15 cellular contexts compared by ENCODE assay signal in the genomic region with DNA sequence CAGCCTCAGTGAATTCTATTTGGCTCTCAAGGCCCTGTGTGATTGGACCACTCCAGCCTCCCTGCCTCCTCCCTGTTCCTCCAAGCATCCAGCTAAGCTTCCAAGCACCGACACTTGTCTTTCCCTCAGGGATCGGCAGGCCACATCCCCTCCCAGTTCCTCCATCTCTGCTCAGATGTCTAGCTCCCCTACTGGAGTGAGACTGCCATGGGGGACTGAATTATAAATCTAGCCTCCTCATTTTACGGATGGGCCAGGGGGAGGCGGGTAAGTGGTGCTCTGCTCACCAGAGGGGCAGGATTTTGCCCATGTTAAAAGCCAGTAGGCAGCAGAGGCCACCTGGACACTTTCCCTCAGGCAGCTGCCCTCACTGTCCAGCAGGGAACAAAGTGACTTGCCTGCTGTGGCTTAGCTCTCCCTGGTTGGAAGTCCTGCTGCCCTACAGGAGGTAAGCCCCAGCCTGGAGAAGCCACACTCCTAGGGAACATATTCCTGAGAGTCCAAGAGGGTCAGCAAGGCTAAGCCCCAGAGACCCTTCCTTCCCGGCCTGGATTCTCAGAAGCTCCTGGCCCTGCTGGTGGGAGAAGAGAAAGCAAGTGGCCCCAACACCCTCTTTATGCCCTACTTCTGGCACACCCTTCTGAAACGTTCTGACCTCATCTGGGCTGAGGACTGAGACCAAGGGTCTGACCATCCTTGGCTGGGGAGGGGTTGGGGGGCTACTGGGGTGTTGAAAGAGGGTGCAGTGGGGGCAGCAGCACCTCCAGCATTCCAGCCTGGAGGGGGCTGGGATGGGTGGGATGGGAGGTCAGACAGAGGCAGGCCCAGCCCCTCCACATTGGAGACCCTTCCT. TPM values are rescaled to one million over a fixed set of nuclear protein-coding genes. Genes with fewer than 3 reads are reported as not detected.
DNase-seq lines count a peak whose midpoint lies in the region; ATAC-seq, FAIRE-seq and TF ChIP-seq lines count a peak whose summit lies in the region.
"Had no signal": no experiment of that assay in that cellular context is flagged by ENCODE, and none has a peak within 500 bp of the region (broad histone marks: within the 10 kb centered on the region; RNA-seq: fewer than 3 reads in every experiment).

No MANE protein-coding gene starts in this region.

- H3K27ac ChIP-seq in A549 (no peak overlapping the region), GM23248 (no peak overlapping the region), K562 (ENCODE audit: extremely low read depth, low read depth, low read length) (no peak overlapping the region)

- H4K20me1 ChIP-seq in GM23248 (ENCODE audit: insufficient read depth) (no peaks in the 10 kb centered on the region), K562 (replicated peaks; ENCODE audit: control insufficient read depth, insufficient read depth, low read length) (peaks cover 4% of the 10 kb centered on the region; the same call in 1 of the 2 replicates)

- H3K27me3 Mint-ChIP-seq in mesothelial cell of epicardium (ENCODE audit: low read depth) = peaks cover 22% of the 10 kb centered on the region
- H3K27me3 Mint-ChIP-seq in activated T-helper 17 cell treated with anti-CD3 and anti-CD28 coated beads, Interleukin-2, amount 50 U/mL, for 72 hours = no peaks in the 10 kb centered on the region

- no TSS peak for BruUV-seq in K562 (replicated peaks; lab: Mats Ljungman, UMichigan)

- POLR2A ChIA-PET in A549 (lab: Yijun Ruan, JAX) = no interaction called here
- POLR2A ChIA-PET in K562 (lab: Yijun Ruan, JAX) = interaction anchor here (0.6 to 2.1 kb wide), 6 partner anchors 8 to 376 kb away, joined by 3 to 4 read pairs (median 4); a partner anchor contains a TSS

- no peak overlapping the region for H3K4me3 ChIP-seq in A549
- no peak overlapping the region for H3K4me3 ChIP-seq in GM23248
- no peak overlapping the region for H3K4me3 ChIP-seq in K562
- H3K4me3 ChIP-seq: mucosa of descending colon had no signal

- FAIRE-seq in A549 (lab: Jason Lieb, UNC) (no peak), K562 (lab: Jason Lieb, UNC) (no peak)

- peak; percentile 78 to 82 for ATAC-seq in A549
- peak; percentile 63 for ATAC-seq in K562
- ATAC-seq in activated T-helper 17 cell treated with anti-CD3 and anti-CD28 coated beads, Interleukin-2, amount 50 U/mL, for 72 hours (replicated peaks) = no peak
- ATAC-seq in HG03571 (IDR thresholded peaks at IDR 0.05; ENCODE audit: unreplicated experiment) = no peak
- ATAC-seq in HG02642 (IDR thresholded peaks at IDR 0.05; ENCODE audit: poor library complexity, unreplicated experiment) = no peak
- ATAC-seq: mucosa of descending colon had no signal

- in situ Hi-C loops in GM23248 (cut with MboI) (no loop called here), K562 (cut with MboI) (no loop called here)

- no peak for TF ChIP-seq CTCF in A549 (IDR thresholded peaks at IDR 0.05)
- peak in 1 of 3 experiments; percentile 42; a peak in 2 of 6 replicates for TF ChIP-seq CTCF in K562 (IDR thresholded peaks at IDR 0.05 in 2 of 3, conservative IDR thresholded peaks at IDR 0.05 in 1 of 3; ENCODE audit: insufficient read depth in 2 of 3, low read depth in 1 of 3, low read length in 3 of 3)
- no peak for TF ChIP-seq CTCF in mesothelial cell of epicardium (IDR thresholded peaks at IDR 0.05; ENCODE audit: unreplicated experiment)

- no peak for TF ChIP-seq POLR2A in A549 (IDR thresholded peaks at IDR 0.05; ENCODE audit: low read length)
- no peak for TF ChIP-seq POLR2A in K562 (conservative IDR thresholded peaks at IDR 0.05)

- H3K79me2 ChIP-seq in GM23248 (ENCODE audit: insufficient read depth) = no peaks in the 10 kb centered on the region
- no peaks in the 10 kb centered on the region for H3K79me2 ChIP-seq in K562 (ENCODE audit: control insufficient read depth, insufficient read depth, low read length)

- TF ChIP-seq EP300 in A549 (IDR thresholded peaks at IDR 0.05) (no peak), K562 (IDR thresholded peaks at IDR 0.05; ENCODE audit: low read length) (no peak)

- H3K27me3 ChIP-seq in GM23248 (replicated peaks; ENCODE audit: insufficient read depth) (no peaks in the 10 kb centered on the region; the same call in 1 of the 2 replicates), K562 (ENCODE audit: control insufficient read depth in 2 of 2, insufficient read depth in 2 of 2, low read length in 2 of 2) (peaks cover 37 to 70% of the 10 kb centered on the region in 2 experiments)

- H3K36me3 Mint-ChIP-seq in mesothelial cell of epicardium = no peaks in the 10 kb centered on the region
- H3K36me3 Mint-ChIP-seq in activated T-helper 17 cell treated with anti-CD3 and anti-CD28 coated beads, Interleukin-2, amount 50 U/mL, for 72 hours (ENCODE audit: low read depth) = no peaks in the 10 kb centered on the region
- H3K36me3 Mint-ChIP-seq: stimulated activated naive B cell treated with anti-CD40 and anti-IgM and Interleukin-4, amounts not matched to agents 10 μg/mL and 1 μg/mL and 100 μg/mL, for 72 hours had no signal

- no peak overlapping the region for H3K27ac Mint-ChIP-seq in mesothelial cell of epicardium
- H3K27ac Mint-ChIP-seq in activated T-helper 17 cell treated with anti-CD3 and anti-CD28 coated beads, Interleukin-2, amount 50 U/mL, for 72 hours = no peak overlapping the region
- H3K27ac Mint-ChIP-seq: stimulated activated naive B cell treated with anti-CD40 and anti-IgM and Interleukin-4, amounts not matched to agents 10 μg/mL and 1 μg/mL and 100 μg/mL, for 72 hours had no signal

- WGBS in A549 (ENCODE audit: missing lambda C conversion rate) = 24% methylated on average over 5 of the region's 6 CpGs
- WGBS in GM23248 (ENCODE audit: low coverage in 1 of 2, low lambda C conversion rate in 2 of 2, missing lambda C conversion rate in 2 of 2), 2 experiments = 40 to 42% methylated on average over 6 of the region's 6 CpGs
- WGBS in K562 (ENCODE audit: insufficient coverage, low coverage, missing lambda C conversion rate) = under 1% methylated on average over 6 of the region's 6 CpGs

- no peaks in the 10 kb centered on the region for H3K9me1 ChIP-seq in K562 (ENCODE audit: control insufficient read depth, insufficient read depth, low read length)

- no peaks in the 10 kb centered on the region for H3K4me1 Mint-ChIP-seq in mesothelial cell of epicardium
- H3K4me1 Mint-ChIP-seq in activated T-helper 17 cell treated with anti-CD3 and anti-CD28 coated beads, Interleukin-2, amount 50 U/mL, for 72 hours = no peaks in the 10 kb centered on the region

- CTCF ChIA-PET in A549 (lab: Yijun Ruan, JAX) = interaction anchor here (0.9 to 1.3 kb wide), 4 partner anchors 10 to 69 kb away, joined by 3 read pairs; a partner anchor contains a TSS
- CTCF ChIA-PET in K562 (lab: Yijun Ruan, JAX; ENCODE audit: low intra/inter-chr PET ratio) = no interaction called here

- H2AFZ ChIP-seq in GM23248 = no peak overlapping the region
- no peak overlapping the region for H2AFZ ChIP-seq in K562 (ENCODE audit: low read depth, low read length)

- H3F3A ChIP-seq in GM23248 (ENCODE audit: insufficient read depth) = no peaks in the 10 kb centered on the region

- H3K9ac ChIP-seq in GM23248 = no peak overlapping the region
- no peak overlapping the region for H3K9ac ChIP-seq in K562 (ENCODE audit: insufficient read depth in 1 of 2, low read depth in 2 of 2, low read length in 2 of 2)

- DNase-seq in A549 (ENCODE audit: low read depth in 1 of 2, low spot score in 1 of 2) (peak; percentile 12 to 20), GM23248 (peak; percentile 16), K562 (ENCODE audit: extremely low read depth in 1 of 4, low spot score in 3 of 4) (no peak), mesothelial cell of epicardium (ENCODE audit: low spot score in 2 of 2, unreplicated experiment in 2 of 2) (peak; percentile 14 to 33), NCI-H2081 treated with DMSO at 0.1 percent for 48 hours (lab: John Stamatoyannopoulos, UW) (no peak)
- DNase-seq: activated CD4-positive, CD25-positive, alpha-beta regulatory T cell; MM.1S; stimulated activated naive B cell treated with anti-CD40 and anti-IgM and Interleukin-4, amounts not matched to agents 10 μg/mL and 1 μg/mL and 100 μg/mL, for 72 hours had no signal

- no peaks in the 10 kb centered on the region for H3K9me3 ChIP-seq in A549
- no peaks in the 10 kb centered on the region for H3K9me3 ChIP-seq in GM23248 (ENCODE audit: low read depth)
- H3K9me3 ChIP-seq in K562 (replicated peaks; ENCODE audit: control insufficient read depth, insufficient read depth, low read depth, low read length) = no peaks in the 10 kb centered on the region
- H3K9me3 ChIP-seq: mucosa of descending colon had no signal

- H3K4me2 ChIP-seq in A549 (no peak overlapping the region), GM23248 (ENCODE audit: unreplicated experiment) (no peak overlapping the region), K562 (ENCODE audit: insufficient read depth, low read length) (no peak overlapping the region)

- H3K4me1 ChIP-seq in A549 (no peaks in the 10 kb centered on the region), GM23248 (ENCODE audit: insufficient read depth) (no peaks in the 10 kb centered on the region), K562 (replicated peaks in 1 of 2; ENCODE audit: control insufficient read depth in 2 of 2, insufficient read depth in 2 of 2, low read length in 2 of 2) (no peaks in the 10 kb centered on the region)

- no peaks in the 10 kb centered on the region for H3K9me3 Mint-ChIP-seq in mesothelial cell of epicardium
- no peaks in the 10 kb centered on the region for H3K9me3 Mint-ChIP-seq in activated T-helper 17 cell treated with anti-CD3 and anti-CD28 coated beads, Interleukin-2, amount 50 U/mL, for 72 hours
- H3K9me3 Mint-ChIP-seq: stimulated activated naive B cell treated with anti-CD40 and anti-IgM and Interleukin-4, amounts not matched to agents 10 μg/mL and 1 μg/mL and 100 μg/mL, for 72 hours had no signal

- H3K36me3 ChIP-seq in GM23248 (ENCODE audit: low read depth) = no peaks in the 10 kb centered on the region
- no peaks in the 10 kb centered on the region for H3K36me3 ChIP-seq in K562 (ENCODE audit: control insufficient read depth, insufficient read depth, low read length)

- no peak overlapping the region for H3K4me3 Mint-ChIP-seq in mesothelial cell of epicardium
- H3K4me3 Mint-ChIP-seq in activated T-helper 17 cell treated with anti-CD3 and anti-CD28 coated beads, Interleukin-2, amount 50 U/mL, for 72 hours = no peak overlapping the region
- H3K4me3 Mint-ChIP-seq: stimulated activated naive B cell treated with anti-CD40 and anti-IgM and Interleukin-4, amounts not matched to agents 10 μg/mL and 1 μg/mL and 100 μg/mL, for 72 hours had no signal

- TF ChIP-seq RAD21 in A549 (conservative IDR thresholded peaks at IDR 0.05 in 1 of 2, IDR thresholded peaks at IDR 0.05 in 1 of 2) = no peak
- TF ChIP-seq RAD21 in K562 (CRISPR knock-in tag; conservative IDR thresholded peaks at IDR 0.05 in 1 of 2, IDR thresholded peaks at IDR 0.05 in 1 of 2) = no peak

- intact Hi-C loops in K562 (cut with micrococcal nuclease) = no loop called here

- H3K9me2 ChIP-seq in GM23248 (ENCODE audit: insufficient read depth) = no peaks in the 10 kb centered on the region

RNA-seq across cellular contexts. Expression of a gene that starts 9.1 kb away (rescaled TPM):
- polyA plus RNA-seq in A549 (2011; rRNA removed) = not detected in 2 replicates
- not detected in 2 replicates for polyA plus RNA-seq in A549 (2012; cell fraction: cytosol; rRNA removed)
- 0.11 and 0.17 TPM in 2 replicates for polyA plus RNA-seq in A549 (2012; cell fraction: nucleus; rRNA removed)
- polyA plus RNA-seq in A549 (2017; fragmentation: RNase III; extraction: RNeasy Plus Mini Kit Qiagen cat#74134 plus additional on column Dnase treatment) = not detected in 3 replicates
- polyA minus RNA-seq in A549 (2011; rRNA and poly(A)+ RNA removed) = not detected in 2 replicates
- total RNA-seq in GM23248 (2014; rRNA removed; shearing (Covaris generic)) = not detected in 2 replicates
- polyA plus RNA-seq in GM23248 (2016; fragmentation: Nextera tagmentation; extraction: Ambion mirVana) = not detected in 2 replicates
- not detected in 2 replicates for total RNA-seq in K562 (2011; cell fraction: chromatin; rRNA removed; ENCODE audit: low replicate concordance)
- total RNA-seq in K562 (2011; cell fraction: nucleolus; rRNA removed) = not detected in 2 replicates
- not detected in 2 replicates for total RNA-seq in K562 (2011; cell fraction: nucleoplasm; rRNA removed)
- total RNA-seq in K562 (2014; rRNA removed) = not detected in 2 replicates
- not detected in 2 replicates for total RNA-seq in K562 (2014; rRNA removed; fragmentation: Illumina TruSeq; extraction: Trizol)
- not detected in 2 replicates for total RNA-seq in K562 (2015; rRNA removed; fragmentation: Illumina TruSeq; extraction: Trizol)
- not detected in 2 replicates for total RNA-seq in K562 (2021)
- not detected in 2 replicates for polyA plus RNA-seq in K562 (2011; rRNA removed)
- polyA plus RNA-seq in K562 (2011; cell fraction: cytosol; rRNA removed) = not detected in 2 replicates
- polyA plus RNA-seq in K562 (2011; cell fraction: nucleus; rRNA removed) = not detected in 2 replicates
- polyA plus RNA-seq in K562 (2012) = not detected in 2 replicates
- polyA plus RNA-seq in K562 (2014; fragmentation: Illumina TruSeq; extraction: Trizol) = not detected in 2 replicates
- not detected for polyA plus RNA-seq in K562 (2014; fragmentation: Nextera tagmentation; extraction: Ambion mirVana)
- polyA plus RNA-seq in K562 (2014; rRNA removed) = not detected in 2 replicates
- polyA minus RNA-seq in K562 (2011; rRNA and poly(A)+ RNA removed) = not detected in 2 replicates
- polyA minus RNA-seq in K562 (2011; cell fraction: cytosol; rRNA and poly(A)+ RNA removed) = not detected in 2 replicates
- not detected in 2 replicates for polyA minus RNA-seq in K562 (2011; cell fraction: nucleus; rRNA and poly(A)+ RNA removed)
- not detected in 3 replicates for total RNA-seq in mesothelial cell of epicardium
- total RNA-seq in activated T-helper 17 cell treated with anti-CD3 and anti-CD28 coated beads, Interleukin-2, amount 50 U/mL, for 72 hours = not detected
- total RNA-seq: aorta, fibroblast of villous mesenchyme had no signal
- polyA plus RNA-seq: BJ had no signal

RNA-seq across cellular contexts. Expression of a gene that starts 26.4 kb away (rescaled TPM):
- polyA plus RNA-seq in A549 (2011; rRNA removed) (not detected in 2 replicates), A549 (2017; fragmentation: RNase III; extraction: RNeasy Plus Mini Kit Qiagen cat#74134 plus additional on column Dnase treatment) (not detected in 3 replicates), GM23248 (2016; fragmentation: Nextera tagmentation; extraction: Ambion mirVana) (not detected in 2 replicates), K562 (2011; rRNA removed) (not detected in 2 replicates), K562 (2014; fragmentation: Illumina TruSeq; extraction: Trizol) (not detected in 2 replicates), K562 (2014; fragmentation: Nextera tagmentation; extraction: Ambion mirVana) (not detected), K562 (2014; rRNA removed) (not detected in 2 replicates)
- not detected in 2 replicates for polyA plus RNA-seq in A549 (2012; cell fraction: cytosol; rRNA removed)
- polyA plus RNA-seq in A549 (2012; cell fraction: nucleus; rRNA removed) = not detected in 2 replicates
- not detected in 2 replicates for polyA minus RNA-seq in A549 (2011; rRNA and poly(A)+ RNA removed)
- total RNA-seq in GM23248 (2014; rRNA removed; shearing (Covaris generic)) = not detected in 2 replicates
- total RNA-seq in K562 (2011; cell fraction: chromatin; rRNA removed; ENCODE audit: low replicate concordance) = not detected in 2 replicates
- not detected in 2 replicates for total RNA-seq in K562 (2011; cell fraction: nucleolus; rRNA removed)
- not detected in 2 replicates for total RNA-seq in K562 (2011; cell fraction: nucleoplasm; rRNA removed)
- total RNA-seq in K562 (2014; rRNA removed) (not detected in 2 replicates), K562 (2014; rRNA removed; fragmentation: Illumina TruSeq; extraction: Trizol) (not detected in 2 replicates), K562 (2015; rRNA removed; fragmentation: Illumina TruSeq; extraction: Trizol) (not detected in 2 replicates), K562 (2021) (not detected in 2 replicates), mesothelial cell of epicardium (not detected in 3 replicates)
- not detected in 2 replicates for polyA plus RNA-seq in K562 (2011; cell fraction: cytosol; rRNA removed)
- polyA plus RNA-seq in K562 (2011; cell fraction: nucleus; rRNA removed) = not detected in 2 replicates
- not detected in 2 replicates for polyA plus RNA-seq in K562 (2012)
- not detected in 2 replicates for polyA minus RNA-seq in K562 (2011; rRNA and poly(A)+ RNA removed)
- polyA minus RNA-seq in K562 (2011; cell fraction: cytosol; rRNA and poly(A)+ RNA removed) = not detected in 2 replicates
- not detected in 2 replicates for polyA minus RNA-seq in K562 (2011; cell fraction: nucleus; rRNA and poly(A)+ RNA removed)
- total RNA-seq in activated T-helper 17 cell treated with anti-CD3 and anti-CD28 coated beads, Interleukin-2, amount 50 U/mL, for 72 hours = not detected
- total RNA-seq: aorta, fibroblast of villous mesenchyme, mucosa of descending colon had no signal
- polyA plus RNA-seq: BJ had no signal

RNA-seq across cellular contexts. Expression of a gene that starts 58.2 kb away (rescaled TPM):
- 2.5 and 3.0 TPM in 2 replicates for polyA plus RNA-seq in A549 (2011; rRNA removed)
- polyA plus RNA-seq in A549 (2012; cell fraction: cytosol; rRNA removed) = 3.8 and 5.1 TPM in 2 replicates
- polyA plus RNA-seq in A549 (2012; cell fraction: nucleus; rRNA removed) = 9.6 and 12.8 TPM in 2 replicates
- 5.2 to 7.1 TPM (median 6.8 TPM) in 3 replicates for polyA plus RNA-seq in A549 (2017; fragmentation: RNase III; extraction: RNeasy Plus Mini Kit Qiagen cat#74134 plus additional on column Dnase treatment)
- 6.3 and 8.0 TPM in 2 replicates for polyA minus RNA-seq in A549 (2011; rRNA and poly(A)+ RNA removed)
- 65.4 and 72.8 TPM in 2 replicates for total RNA-seq in GM23248 (2014; rRNA removed; shearing (Covaris generic))
- 5.2 TPM in 2 replicates for polyA plus RNA-seq in GM23248 (2016; fragmentation: Nextera tagmentation; extraction: Ambion mirVana)
- 2.9 and 11.3 TPM in 2 replicates for total RNA-seq in K562 (2011; cell fraction: chromatin; rRNA removed; ENCODE audit: low replicate concordance)
- 7.5 and 7.8 TPM in 2 replicates for total RNA-seq in K562 (2011; cell fraction: nucleolus; rRNA removed)
- 5.3 and 5.7 TPM in 2 replicates for total RNA-seq in K562 (2011; cell fraction: nucleoplasm; rRNA removed)
- total RNA-seq in K562 (2014; rRNA removed) = 3.4 and 5.0 TPM in 2 replicates
- 0.45 and 0.58 TPM in 2 replicates for total RNA-seq in K562 (2014; rRNA removed; fragmentation: Illumina TruSeq; extraction: Trizol)
- total RNA-seq in K562 (2015; rRNA removed; fragmentation: Illumina TruSeq; extraction: Trizol) = 1.8 and 1.9 TPM in 2 replicates
- total RNA-seq in K562 (2021) = 2.9 and 4.6 TPM in 2 replicates
- polyA plus RNA-seq in K562 (2011; rRNA removed) = 1.7 and 2.2 TPM in 2 replicates
- 1.8 and 3.3 TPM in 2 replicates for polyA plus RNA-seq in K562 (2011; cell fraction: cytosol; rRNA removed)
- polyA plus RNA-seq in K562 (2011; cell fraction: nucleus; rRNA removed) = 4.4 and 8.8 TPM in 2 replicates
- 1.8 and 2.8 TPM in 2 replicates for polyA plus RNA-seq in K562 (2012)
- 1.6 and 2.3 TPM in 2 replicates for polyA plus RNA-seq in K562 (2014; fragmentation: Illumina TruSeq; extraction: Trizol)
- polyA plus RNA-seq in K562 (2014; fragmentation: Nextera tagmentation; extraction: Ambion mirVana) = under 1 TPM in 1 of 2 experiments, not detected in 1; 0.11 TPM
- 2.7 and 2.9 TPM in 2 replicates for polyA plus RNA-seq in K562 (2014; rRNA removed)
- 1.8 and 2.8 TPM in 2 replicates for polyA minus RNA-seq in K562 (2011; rRNA and poly(A)+ RNA removed)
- polyA minus RNA-seq in K562 (2011; cell fraction: cytosol; rRNA and poly(A)+ RNA removed) = 2.0 and 2.1 TPM in 2 replicates
- 5.9 and 7.1 TPM in 2 replicates for polyA minus RNA-seq in K562 (2011; cell fraction: nucleus; rRNA and poly(A)+ RNA removed)
- total RNA-seq in mesothelial cell of epicardium = 22.4 to 23.6 TPM (median 23.0 TPM) in 3 replicates
- total RNA-seq in activated T-helper 17 cell treated with anti-CD3 and anti-CD28 coated beads, Interleukin-2, amount 50 U/mL, for 72 hours = 1 to 10 TPM in 1 of 2 donors, under 1 TPM in 1; 0.19 to 1.2 TPM

Comparison
In these comparisons a context has a peak if more than half of its experiments do, and no peak if none do; other contexts are left out.
1. ATAC-seq: peak in A549 (2 of 2) and K562 (single experiment); none in activated T-helper 17 cell treated with anti-CD3 and anti-CD28 coated beads, Interleukin-2, amount 50 U/mL, for 72 hours (single experiment), HG03571 (single experiment) and HG02642 (single experiment).
2. DNase-seq: peak in A549 (2 of 2), GM23248 (single experiment) and mesothelial cell of epicardium (2 of 2); none in K562 (0 of 4) and NCI-H2081 treated with DMSO at 0.1 percent for 48 hours (single experiment).